In genomic region chr3:186154641-186155040, GRCh38 we compare ENCODE assay signal across 7 cellular contexts.
"Had no signal": no experiment of that assay in that cellular context is flagged by ENCODE, and none has a peak within 500 bp of the region (broad histone marks: within the 10 kb centered on the region; RNA-seq: fewer than 3 reads in every experiment).

No MANE protein-coding gene starts in this region.

- H3K4me2 ChIP-seq: GM23338 had no signal

- H3K9me3 Mint-ChIP-seq: GM23338, H9, IgD-negative memory B cell had no signal

- H3K27ac Mint-ChIP-seq: GM23338, H9 had no signal

- H3K27ac ChIP-seq: HL-60 had no signal

- H3K4me3 ChIP-seq: GM23338 had no signal

- H3K4me3 Mint-ChIP-seq: GM23338, H9 had no signal

- DNase-seq: H9, HCEC 1CT, KBM-7 had no signal

- ATAC-seq: GM23338, HepG2 had no signal

- H3K4me1 Mint-ChIP-seq: H9 had no signal
